ENCODE assay signal across 28 cellular contexts in genomic region chr21:28213221-28213620, GRCh38.
"Had no signal": no experiment of that assay in that cellular context is flagged by ENCODE, and none has a peak within 500 bp of the region (broad histone marks: within the 10 kb centered on the region; RNA-seq: fewer than 3 reads in every experiment).

No MANE protein-coding gene starts in this region.

- H3K27ac ChIP-seq: colonic mucosa, epithelial cell of prostate, esophagus squamous epithelium, gastroesophageal sphincter, left lung, lower lobe of right lung had no signal

- H3K79me2 ChIP-seq: hepatocyte had no signal

- H3K36me3 ChIP-seq: colonic mucosa, esophagus squamous epithelium, gastroesophageal sphincter, heart left ventricle, left lung, lower lobe of right lung had no signal

- H3K27me3 Mint-ChIP-seq: effector memory CD8-positive, alpha-beta T cell; naive B cell had no signal

- H2AFZ ChIP-seq: hepatocyte had no signal

- H3K27ac Mint-ChIP-seq: dendritic cell treated with granulocyte-macrophage colony-stimulating factor and Interleukin-4, amounts not matched to agents 40 ng/mL and 50 ng/mL, for 4 days; effector memory CD8-positive, alpha-beta T cell; endodermal cell; immature natural killer cell; mesothelial cell of epicardium; naive B cell had no signal

- H3K4me1 Mint-ChIP-seq: endodermal cell, immature natural killer cell, naive B cell had no signal

- H3K4me3 ChIP-seq: colonic mucosa, esophagus squamous epithelium, gastroesophageal sphincter, heart left ventricle, hepatocyte, left lung, lower lobe of right lung, mucosa of descending colon had no signal

- H3K36me3 Mint-ChIP-seq: naive B cell had no signal

- ATAC-seq: effector memory CD8-positive, alpha-beta T cell; esophagus mucosa; gastroesophageal sphincter; heart left ventricle; left colon; left lung; left ventricle myocardium superior; lower lobe of right lung; mucosa of descending colon had no signal

- H3K27me3 ChIP-seq: colonic mucosa, esophagus squamous epithelium, gastroesophageal sphincter, heart left ventricle, hepatocyte, left lung had no signal

- H3K9me3 ChIP-seq: colonic mucosa, esophagus squamous epithelium, gastroesophageal sphincter, heart left ventricle, left lung, lower lobe of right lung, mucosa of descending colon had no signal

- H3K4me2 ChIP-seq: hepatocyte had no signal

- H3K4me1 ChIP-seq: colonic mucosa, left lung, lower lobe of right lung had no signal

- DNase-seq: cerebellar nuclear complex; colonic mucosa; cortex of kidney; effector CD8-positive, alpha-beta T cell; effector memory CD8-positive, alpha-beta T cell; endodermal cell; erythroblast; esophagus squamous epithelium; foreskin melanocyte; heart left ventricle; hypothalamus; immature natural killer cell; islet precursor cell; kidney; kidney glomerular epithelial cell; left colon; left lung; left ventricle myocardium superior; lower lobe of right lung; mesenchymal stem cell; mucosa of descending colon; naive B cell had no signal

- H3K9me3 Mint-ChIP-seq: dendritic cell treated with granulocyte-macrophage colony-stimulating factor and Interleukin-4, amounts not matched to agents 40 ng/mL and 50 ng/mL, for 4 days; endodermal cell had no signal

- H3K4me3 Mint-ChIP-seq: dendritic cell treated with granulocyte-macrophage colony-stimulating factor and Interleukin-4, amounts not matched to agents 40 ng/mL and 50 ng/mL, for 4 days; effector memory CD8-positive, alpha-beta T cell; endodermal cell; immature natural killer cell; mesothelial cell of epicardium; naive B cell had no signal
